Comparison of ENCODE assay signal across 8 cellular contexts in the genomic region with DNA sequence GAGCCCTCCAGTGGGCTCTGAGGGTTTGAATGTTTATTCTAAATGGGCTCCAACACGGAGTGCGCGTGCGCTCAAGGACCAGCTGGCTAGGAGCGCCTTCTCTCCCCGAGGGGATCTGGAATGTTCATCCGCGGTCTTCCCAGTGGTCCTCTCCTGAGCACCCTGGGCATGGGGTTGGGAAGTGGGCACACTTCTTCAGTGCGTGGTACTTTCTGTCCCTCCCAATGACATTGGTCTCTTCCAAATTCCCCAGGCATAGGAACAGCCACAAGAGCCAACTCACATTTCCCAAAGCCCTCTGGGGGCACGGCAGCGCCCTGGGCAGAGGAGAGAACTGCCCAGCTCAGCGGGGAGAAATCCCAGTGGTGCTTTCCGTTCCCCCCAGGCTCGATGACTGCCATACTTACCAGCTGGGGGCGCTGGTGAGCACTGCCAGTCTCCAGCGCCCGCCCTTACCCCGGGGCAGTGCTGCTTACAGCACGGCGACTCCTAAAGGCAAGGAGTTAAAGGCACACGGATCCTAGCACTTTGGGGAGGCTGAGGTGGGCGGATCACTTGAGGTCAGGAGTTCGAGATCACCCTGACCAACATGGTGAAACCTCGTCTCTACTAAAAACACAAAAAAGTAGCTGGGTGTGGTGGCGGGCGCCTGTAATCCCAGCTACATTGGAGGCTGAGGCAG. TPM values are rescaled to one million over a fixed set of nuclear protein-coding genes. Genes with fewer than 3 reads are reported as not detected.
A peak's percentile ranks its signal among the peaks of the same experiment; 100 is the strongest.
DNase-seq lines count a peak whose midpoint lies in the region; ATAC-seq, FAIRE-seq and TF ChIP-seq lines count a peak whose summit lies in the region.

No MANE protein-coding gene starts in this region.

- peak; percentile 62 for TF ChIP-seq CTCF in CD4-positive, alpha-beta T cell (IDR thresholded peaks at IDR 0.05)
- peak; percentile 28; the same call in 1 of the 2 replicates for TF ChIP-seq CTCF in KMS-11 (conservative IDR thresholded peaks at IDR 0.05; ENCODE audit: low read depth, low read length)
- peak; percentile 86 for TF ChIP-seq CTCF in HepG2 (CRISPR knock-in tag; IDR thresholded peaks at IDR 0.05)

- no peak overlapping the region for H2AFZ ChIP-seq in KMS-11 (ENCODE audit: low read depth)
- H2AFZ ChIP-seq in HepG2 (ENCODE audit: low read length): no peak overlapping the region

- 31% methylated on average over 17 of the region's 26 CpGs for WGBS in HepG2 (ENCODE audit: low lambda C conversion rate)

- peak; percentile 32 to 66 (median 56) for DNase-seq in CD4-positive, alpha-beta T cell
- peak; percentile 86 for DNase-seq in activated CD4-positive, alpha-beta T cell treated with anti-CD3 and anti-CD28 coated beads for 48 hours
- DNase-seq in dermis blood vessel endothelial cell (peak; percentile 82), HepG2 (ENCODE audit: low spot score) (peak; percentile 56)
- peak; percentile 72 for DNase-seq in stimulated activated CD4-positive, alpha-beta T cell treated with anti-CD3 and anti-CD28 coated beads, Interleukin-4, amount 100 ng/mL, for 24 hours

- H3K27me3 ChIP-seq in CD4-positive, alpha-beta T cell (ENCODE audit: control insufficient read depth, insufficient read depth, low read length): peaks cover 4% of the 10 kb centered on the region
- peaks cover 64% of the 10 kb centered on the region for H3K27me3 ChIP-seq in KMS-11 (ENCODE audit: insufficient read depth, low read depth)
- peaks cover 2 to 5% of the 10 kb centered on the region in 2 experiments; a peak in 2 of 5 replicates for H3K27me3 ChIP-seq in HepG2 (ENCODE audit: control insufficient read depth in 1 of 2, insufficient read depth in 2 of 2, low read length in 2 of 2)

- no peak overlapping the region for H3K27ac ChIP-seq in CD4-positive, alpha-beta T cell (ENCODE audit: low read depth, low read length)
- H3K27ac ChIP-seq in KMS-11 (no peak overlapping the region), HepG2 (ENCODE audit: extremely low read length, insufficient read depth, low read length) (peak overlapping the region; percentile 46)

- H3K4me1 ChIP-seq in KMS-11 (ENCODE audit: low read depth, poor library complexity, severe bottlenecking) (no peaks in the 10 kb centered on the region), HepG2 (ENCODE audit: insufficient read depth, low read length) (peaks cover 33% of the 10 kb centered on the region)

- H3K36me3 ChIP-seq in KMS-11 (ENCODE audit: insufficient read depth): no peaks in the 10 kb centered on the region
- no peaks in the 10 kb centered on the region for H3K36me3 ChIP-seq in HepG2 (replicated peaks in 1 of 2; ENCODE audit: control insufficient read depth in 1 of 2, insufficient read depth in 2 of 2, low read length in 2 of 2)

- H3K27ac Mint-ChIP-seq in CD4-positive, alpha-beta T cell: no peak overlapping the region

- no peaks in the 10 kb centered on the region for H3K9me3 ChIP-seq in CD4-positive, alpha-beta T cell (ENCODE audit: control insufficient read depth, low read length)
- no peaks in the 10 kb centered on the region for H3K9me3 ChIP-seq in HepG2 (ENCODE audit: low read length)

- in situ Hi-C loops in HepG2 (cut with HindIII; ENCODE audit: extremely low pct_ligation_motif_present, low pct_unique_long_range_greater_than_20kb): no loop called here

- CTCF ChIA-PET in CD4-positive, alpha-beta T cell (lab: Charles Lee): interaction anchor here (0.6 to 1.3 kb wide), 4 partner anchors 9 to 39 kb away, joined by 3 to 5 read pairs (median 3); no protein-coding TSS in a partner anchor
- CTCF ChIA-PET in HepG2 (lab: Yijun Ruan, JAX; ENCODE audit: low intra/inter-chr PET ratio, low total read pairs): no interaction called here

- H3K9me3 Mint-ChIP-seq in CD4-positive, alpha-beta T cell: no peaks in the 10 kb centered on the region

- peak overlapping the region; percentile 56 for H3K4me3 Mint-ChIP-seq in CD4-positive, alpha-beta T cell

- H3K36me3 Mint-ChIP-seq in CD4-positive, alpha-beta T cell (ENCODE audit: low read depth): no peaks in the 10 kb centered on the region

- peak; percentile 91 for ATAC-seq in CD4-positive, alpha-beta T cell (ENCODE audit: poor library complexity)
- ATAC-seq in HepG2: peak; percentile 80
- ATAC-seq in HG03159 (IDR thresholded peaks at IDR 0.05; ENCODE audit: unreplicated experiment): no peak
- ATAC-seq in GM19452 (IDR thresholded peaks at IDR 0.05; ENCODE audit: unreplicated experiment): no peak

- intact Hi-C loops in CD4-positive, alpha-beta T cell (cut with DNase I, micrococcal nuclease): loop anchor here (1.0 to 2.0 kb wide), 3 partner anchors 165 to 247 kb away; no protein-coding TSS in a partner anchor
- intact Hi-C loops in HepG2 (cut with micrococcal nuclease; ENCODE audit: unreplicated experiment): no loop called here

- peak; percentile 57 for TF ChIP-seq RAD21 in HepG2 (CRISPR knock-in tag; IDR thresholded peaks at IDR 0.05)

- TF ChIP-seq EP300 in HepG2 (IDR thresholded peaks at IDR 0.05; ENCODE audit: low read depth in 2 of 2, low read length in 2 of 2) (no peak), HepG2 (CRISPR knock-in tag; IDR thresholded peaks at IDR 0.05; ENCODE audit: borderline replicate concordance) (no peak)

- H3K9ac ChIP-seq in KMS-11: no peak overlapping the region
- H3K9ac ChIP-seq in HepG2 (ENCODE audit: insufficient read depth, low read depth, low read length): no peak overlapping the region

- H3K79me2 ChIP-seq in KMS-11 (ENCODE audit: insufficient read depth, low read depth): no peaks in the 10 kb centered on the region
- H3K79me2 ChIP-seq in HepG2 (ENCODE audit: insufficient read depth, low read length): no peaks in the 10 kb centered on the region

- H3K4me3 ChIP-seq in KMS-11 (IDR thresholded peaks at IDR 0.05; ENCODE audit: insufficient read depth, low read depth, low read length) (no peak overlapping the region), HepG2 (replicated peaks in 1 of 3; ENCODE audit: insufficient read depth in 1 of 3, low read depth in 2 of 3, low read length in 3 of 3) (peak overlapping the region; percentile 14 to 69 (median 25); a peak in 5 of 6 replicates)

- H3K4me2 ChIP-seq in KMS-11 (no peak overlapping the region), HepG2 (ENCODE audit: low read depth, low read length) (peak overlapping the region; percentile 83)

- H4K20me1 ChIP-seq in KMS-11 (ENCODE audit: insufficient read depth) (no peaks in the 10 kb centered on the region), HepG2 (ENCODE audit: insufficient read depth, low read length) (no peaks in the 10 kb centered on the region)

- no TSS peak for BruUV-seq in HepG2 (replicated peaks; lab: Mats Ljungman, UMichigan)

- peaks cover 10% of the 10 kb centered on the region for H3K4me1 Mint-ChIP-seq in CD4-positive, alpha-beta T cell (ENCODE audit: low read depth)

- H3K27me3 Mint-ChIP-seq in CD4-positive, alpha-beta T cell: peaks cover 31% of the 10 kb centered on the region

- peak; percentile 61 for FAIRE-seq in HepG2 (lab: Jason Lieb, UNC)

- POLR2A ChIA-PET in CD4-positive, alpha-beta T cell (lab: Charles Lee): no interaction called here
- POLR2A ChIA-PET in HepG2 (lab: Yijun Ruan, JAX): interaction anchor here (0.8 to 1.2 kb wide), 2 partner anchors 209 to 222 kb away, joined by 3 read pairs; no protein-coding TSS in a partner anchor

- no peak for TF ChIP-seq POLR2A in HepG2 (IDR thresholded peaks at IDR 0.05; ENCODE audit: insufficient read depth in 1 of 2, low read depth in 2 of 2, low read length in 2 of 2)

RNA-seq across cellular contexts. Expression of gene OBP2B, which starts 29.9 kb away (rescaled TPM):
- total RNA-seq in CD4-positive, alpha-beta T cell: not detected
- total RNA-seq in dermis blood vessel endothelial cell (not detected in 2 replicates), HepG2 (2016; rRNA removed; fragmentation: Illumina TruSeq; extraction: Trizol) (not detected in 2 replicates)
- not detected in 2 replicates for total RNA-seq in HepG2 (2016; cell fraction: cytosol; rRNA removed; fragmentation: Illumina TruSeq; extraction: Trizol; ENCODE audit: low read depth)
- total RNA-seq in HepG2 (2016; cell fraction: insoluble cytoplasmic fraction; rRNA removed; fragmentation: Illumina TruSeq; extraction: Trizol): not detected in 2 replicates
- not detected in 2 replicates for total RNA-seq in HepG2 (2016; cell fraction: membrane; rRNA removed; fragmentation: Illumina TruSeq; extraction: Trizol)
- total RNA-seq in HepG2 (2016; cell fraction: nucleus; rRNA removed; fragmentation: Illumina TruSeq; extraction: Trizol): not detected in 2 replicates
- polyA plus RNA-seq in HepG2 (2011; rRNA removed): not detected in 2 replicates
- polyA plus RNA-seq in HepG2 (2011; cell fraction: cytosol; rRNA removed): not detected in 2 replicates
- polyA plus RNA-seq in HepG2 (2011; cell fraction: nucleus; rRNA removed): not detected in 2 replicates
- not detected in 2 replicates for polyA plus RNA-seq in HepG2 (2012)
- polyA plus RNA-seq in HepG2 (2016; cell fraction: cytosol; fragmentation: Illumina TruSeq; extraction: Trizol; ENCODE audit: low read depth): not detected in 2 replicates
- not detected in 2 replicates for polyA plus RNA-seq in HepG2 (2016; cell fraction: insoluble cytoplasmic fraction; fragmentation: Illumina TruSeq; extraction: Trizol; ENCODE audit: low read depth)
- polyA plus RNA-seq in HepG2 (2016; cell fraction: membrane; fragmentation: Illumina TruSeq; extraction: Trizol; ENCODE audit: low read depth): not detected in 2 replicates
- not detected in 2 replicates for polyA plus RNA-seq in HepG2 (2016; cell fraction: nucleus; fragmentation: Illumina TruSeq; extraction: Trizol; ENCODE audit: insufficient read depth, low read depth)
- polyA minus RNA-seq in HepG2 (2011; rRNA and poly(A)+ RNA removed; ENCODE audit: low replicate concordance): not detected in 2 replicates
- not detected in 2 replicates for polyA minus RNA-seq in HepG2 (2011; cell fraction: cytosol; rRNA and poly(A)+ RNA removed)
- not detected in 2 replicates for polyA minus RNA-seq in HepG2 (2011; cell fraction: nucleus; rRNA and poly(A)+ RNA removed)

RNA-seq across cellular contexts. Expression of gene ABO, which starts 36.0 kb away (rescaled TPM):
- total RNA-seq in CD4-positive, alpha-beta T cell: under 1 TPM; 0.19 to 0.31 TPM
- under 0.01 and 0.51 TPM in 2 replicates for total RNA-seq in dermis blood vessel endothelial cell
- not detected in 2 replicates for total RNA-seq in HepG2 (2016; rRNA removed; fragmentation: Illumina TruSeq; extraction: Trizol)
- total RNA-seq in HepG2 (2016; cell fraction: cytosol; rRNA removed; fragmentation: Illumina TruSeq; extraction: Trizol; ENCODE audit: low read depth): not detected in 2 replicates
- total RNA-seq in HepG2 (2016; cell fraction: insoluble cytoplasmic fraction; rRNA removed; fragmentation: Illumina TruSeq; extraction: Trizol): 0.11 TPM in 1 of 2 replicates, not detected in the other
- not detected in 2 replicates for total RNA-seq in HepG2 (2016; cell fraction: membrane; rRNA removed; fragmentation: Illumina TruSeq; extraction: Trizol)
- total RNA-seq in HepG2 (2016; cell fraction: nucleus; rRNA removed; fragmentation: Illumina TruSeq; extraction: Trizol): not detected in 2 replicates
- polyA plus RNA-seq in HepG2 (2011; rRNA removed): not detected in 2 replicates
- polyA plus RNA-seq in HepG2 (2011; cell fraction: cytosol; rRNA removed): not detected in 2 replicates
- not detected in 2 replicates for polyA plus RNA-seq in HepG2 (2011; cell fraction: nucleus; rRNA removed)
- not detected in 2 replicates for polyA plus RNA-seq in HepG2 (2012)
- not detected in 2 replicates for polyA plus RNA-seq in HepG2 (2016; cell fraction: cytosol; fragmentation: Illumina TruSeq; extraction: Trizol; ENCODE audit: low read depth)
- polyA plus RNA-seq in HepG2 (2016; cell fraction: insoluble cytoplasmic fraction; fragmentation: Illumina TruSeq; extraction: Trizol; ENCODE audit: low read depth): 0.10 TPM in 2 replicates
- not detected in 2 replicates for polyA plus RNA-seq in HepG2 (2016; cell fraction: membrane; fragmentation: Illumina TruSeq; extraction: Trizol; ENCODE audit: low read depth)
- polyA plus RNA-seq in HepG2 (2016; cell fraction: nucleus; fragmentation: Illumina TruSeq; extraction: Trizol; ENCODE audit: insufficient read depth, low read depth): 0.18 and 0.21 TPM in 2 replicates
- polyA minus RNA-seq in HepG2 (2011; rRNA and poly(A)+ RNA removed; ENCODE audit: low replicate concordance): 0.26 and 1.7 TPM in 2 replicates
- not detected in 2 replicates for polyA minus RNA-seq in HepG2 (2011; cell fraction: cytosol; rRNA and poly(A)+ RNA removed)
- not detected in 2 replicates for polyA minus RNA-seq in HepG2 (2011; cell fraction: nucleus; rRNA and poly(A)+ RNA removed)

Comparison
In these comparisons a context has a peak if more than half of its experiments do, and no peak if none do; other contexts are left out.
1. ATAC-seq: peak in CD4-positive, alpha-beta T cell (single experiment) and HepG2 (single experiment); none in HG03159 (single experiment) and GM19452 (single experiment).
2. CTCF ChIP-seq: peak in every context shown above with its lines; median percentile 86 in HepG2; 62 in CD4-positive, alpha-beta T cell; 28 in KMS-11.
3. Peak in every context shown above with its lines, with median percentiles within 50 percentile points of each other: DNase-seq.